8 cellular contexts compared by ENCODE assay signal in genomic region chr5:140639093-140639821, GRCh38. TPM values are rescaled to one million over a fixed set of nuclear protein-coding genes. Genes with fewer than 3 reads are reported as not detected.
A peak's percentile ranks its signal among the peaks of the same experiment; 100 is the strongest.
DNase-seq lines count a peak whose midpoint lies in the region; ATAC-seq and TF ChIP-seq lines count a peak whose summit lies in the region.

TMCO6 (plus strand) TSS chr5:140639451; CDS start chr5:140639528, 77 bp downstream.

- peak; percentile 57 to 83 (median 66) for TF ChIP-seq CTCF in ovary (IDR thresholded peaks at IDR 0.05)
- TF ChIP-seq CTCF in thyroid gland (IDR thresholded peaks at IDR 0.05), result peak in 5 of 6 experiments; percentile 27 to 83 (median 65)

- H3K27me3 Mint-ChIP-seq in activated naive CD8-positive, alpha-beta T cell, result no peaks in the 10 kb centered on the region

- H3K27ac ChIP-seq in ovary (peak within 1 kb of the TSS; percentile 40 to 84), thyroid gland (peak within 1 kb of the TSS; percentile 89 to 94 (median 89))

- H3K9me3 ChIP-seq in ovary (no peaks in the 10 kb centered on the region), thyroid gland (no peaks in the 10 kb centered on the region)

- H3K4me1 Mint-ChIP-seq in activated naive CD8-positive, alpha-beta T cell (ENCODE audit: low read depth), result peaks cover 44% of the 10 kb centered on the region

- H3K4me1 ChIP-seq in ovary (ENCODE audit: insufficient read depth) (no peaks in the 10 kb centered on the region), thyroid gland (peaks cover 11 to 13% of the 10 kb centered on the region in 2 donors)

- H3K9me3 Mint-ChIP-seq in activated naive CD8-positive, alpha-beta T cell (ENCODE audit: low read depth), result no peaks in the 10 kb centered on the region

- peak; percentile 90 for DNase-seq in NCI-H1092 treated with DMSO at 0.1 percent for 48 hours (lab: John Stamatoyannopoulos, UW)
- DNase-seq in SKM-1 (lab: John Stamatoyannopoulos, UW; ENCODE audit: unreplicated experiment), result peak; percentile 96
- DNase-seq in head of caudate nucleus, result peak; percentile 94 to 99 (median 98)
- peak; percentile 97 to 98 (median 98) for DNase-seq in ovary
- peak; percentile 98 to 99 for DNase-seq in thyroid gland

- WGBS in ovary, 3 donors, result 0 to 6% (median 1%) methylated on average over 23 to 57 of the region's 57 CpGs
- 2 to 3% methylated on average over 26 to 27 of the region's 57 CpGs for WGBS in thyroid gland, 2 donors

- H3K36me3 ChIP-seq in ovary (no peaks in the 10 kb centered on the region), thyroid gland (peaks cover 0 to 3% of the 10 kb centered on the region in 2 donors)

- H3K27me3 ChIP-seq in ovary (no peaks in the 10 kb centered on the region), thyroid gland (no peaks in the 10 kb centered on the region)

- H3K36me3 Mint-ChIP-seq in activated naive CD8-positive, alpha-beta T cell, result no peaks in the 10 kb centered on the region

- intact Hi-C loops in head of caudate nucleus (cut with DNase I) (loop anchor here (5.0 kb wide), 1 partner anchor 72 kb away; no protein-coding TSS in a partner anchor), ovary (cut with DNase I) (loop anchor here in 3 of 4 donors (5.0 to 10.0 kb wide), 4 partner anchors 74 to 264 kb away; partner anchors contain the start of genes APBB3 (in 3 of the 3), SLC35A4 (in 3 of the 3) and ANKHD1 (in 1 of the 3)), thyroid gland (cut with DNase I) (loop anchor here (5.0 to 10.0 kb wide), 2 partner anchors 77 to 264 kb away; partner anchors contain the start of genes APBB3 and SLC35A4)

- peak within 1 kb of the TSS; percentile 96 for H3K4me3 Mint-ChIP-seq in activated naive CD8-positive, alpha-beta T cell

- peak; percentile 95 for ATAC-seq in HG02610 (IDR thresholded peaks at IDR 0.05; ENCODE audit: unreplicated experiment)

- no peak for TF ChIP-seq EP300 in ovary (IDR thresholded peaks at IDR 0.05)

- H3K4me3 ChIP-seq in ovary, result peak within 1 kb of the TSS; percentile 82
- H3K4me3 ChIP-seq in thyroid gland (replicated peaks in 1 of 3), result peak within 1 kb of the TSS; percentile 63 to 80 (median 66)

- peak within 1 kb of the TSS; percentile 91 for H3K27ac Mint-ChIP-seq in activated naive CD8-positive, alpha-beta T cell

- TF ChIP-seq POLR2A in GM10847 (IDR thresholded peaks at IDR 0.05; ENCODE audit: extremely low read depth, insufficient read length) (peak; percentile 82), ovary (IDR thresholded peaks at IDR 0.05) (peak; percentile 19), thyroid gland (IDR thresholded peaks at IDR 0.05) (peak; percentile 42 to 70)

RNA-seq across cellular contexts. Expression of gene TMCO6, which starts in this region (rescaled TPM):
- total RNA-seq in ovary (10 to 100 TPM; 12.2 to 62.8 (median 14.9) TPM), thyroid gland (10 to 100 TPM; 16.1 to 48.7 (median 29.3) TPM)
- polyA plus RNA-seq in ovary, result 10 to 100 TPM in 1 of 2 donors, 1 to 10 TPM in 1; 8.0 to 33.2 TPM

Comparison
In these comparisons a context has a peak if more than half of its experiments do, and no peak if none do; other contexts are left out.
1. Peak in every context shown above with its lines: DNase-seq, ATAC-seq, H3K4me3 ChIP-seq and H3K27ac ChIP-seq.
2. POLR2A ChIP-seq: peak in every context shown above with its lines; median percentile 82 in GM10847; 56 in thyroid gland; 19 in ovary.